Comparison of ENCODE assay signal across 21 cellular contexts in the genomic region with DNA sequence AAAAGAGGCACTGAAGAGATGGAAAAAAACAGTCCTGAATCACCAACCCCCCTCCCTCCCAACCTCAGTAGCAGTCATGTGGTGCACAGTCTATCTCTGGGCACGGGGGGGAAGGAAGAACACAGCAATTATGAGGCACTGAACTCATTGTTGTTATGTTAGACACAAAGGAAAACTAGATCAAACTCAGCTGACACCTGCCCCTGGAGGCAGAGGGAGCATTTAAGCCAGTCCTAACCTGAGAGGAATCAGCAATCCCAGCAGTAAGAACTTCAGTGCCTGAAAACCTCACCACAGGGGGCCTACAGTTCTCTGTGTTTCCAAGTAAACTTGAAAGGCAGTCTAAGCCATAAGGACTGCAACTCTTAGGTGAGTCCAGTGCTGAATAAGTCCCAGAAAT.
DNase-seq lines count a peak whose midpoint lies in the region; FAIRE-seq lines count a peak whose summit lies in the region.
"Had no signal": no experiment of that assay in that cellular context is flagged by ENCODE, and none has a peak within 500 bp of the region (broad histone marks: within the 10 kb centered on the region; RNA-seq: fewer than 3 reads in every experiment).

No MANE protein-coding gene starts in this region.

- no peak for FAIRE-seq in frontal cortex (lab: Jason Lieb, UNC)

- DNase-seq in H7, result peak; percentile 42
- peak; percentile 81 for DNase-seq in NT2/D1 (ENCODE audit: low read depth, low spot score)
- DNase-seq in iPS-NIHi11 (ENCODE audit: low spot score), result peak; percentile 50
- DNase-seq in NCI-H146 treated with DMSO at 0.1 percent for 48 hours (lab: John Stamatoyannopoulos, UW; ENCODE audit: unreplicated experiment), result no peak
- no peak for DNase-seq in frontal cortex (ENCODE audit: low spot score in 2 of 2)
- DNase-seq in activated CD4-positive, alpha-beta T cell treated with anti-CD3 and anti-CD28 coated beads, Interleukin-2, amount 50 U/mL, for 4 hours, result no peak
- no peak for DNase-seq in activated CD4-positive, alpha-beta T cell treated with anti-CD3 and anti-CD28 coated beads, Interleukin-2, amount 10 ng/mL, durations not matched to agents 24 days and 14 days
- DNase-seq: activated CD4-positive, alpha-beta T cell treated with anti-CD3 and anti-CD28 coated beads, Interleukin-2, amount 50 U/mL, for 48 hours; activated naive CD4-positive, alpha-beta T cell treated with anti-CD3 and anti-CD28 coated beads, Interleukin-2, amount 50 U/mL, for 16 hours; activated T-cell treated with anti-CD3 and anti-CD28 coated beads, Interleukin-2, amount 50 U/mL, for 1 hour; cortex of kidney; GF-D8; IMR-90; NCI-H1048; NCI-H2171; PC-3; thyroid gland had no signal

- no peaks in the 10 kb centered on the region for H3K9me3 Mint-ChIP-seq in activated CD4-positive, alpha-beta T cell treated with anti-CD3 and anti-CD28 coated beads, Interleukin-2, amount 10 ng/mL, durations not matched to agents 24 days and 14 days

- H3K27ac ChIP-seq in BLaER1, result no peak overlapping the region
- H3K27ac ChIP-seq: epithelial cell of prostate, gastroesophageal sphincter, thyroid gland had no signal

- H3K27me3 Mint-ChIP-seq in activated CD4-positive, alpha-beta T cell treated with anti-CD3 and anti-CD28 coated beads, Interleukin-2, amount 10 ng/mL, durations not matched to agents 24 days and 14 days, result peaks cover 11% of the 10 kb centered on the region

- no peaks in the 10 kb centered on the region for H3K27me3 ChIP-seq in BLaER1
- no peaks in the 10 kb centered on the region for H3K27me3 ChIP-seq in H7 (ENCODE audit: control insufficient read depth, insufficient read depth, low read length)
- no peaks in the 10 kb centered on the region for H3K27me3 ChIP-seq in NT2/D1 (ENCODE audit: insufficient read depth, insufficient read length)
- H3K27me3 ChIP-seq: gastroesophageal sphincter, spleen, thyroid gland had no signal

- H3K4me1 ChIP-seq in BLaER1 (peaks cover 34% of the 10 kb centered on the region), NT2/D1 (ENCODE audit: insufficient read depth, insufficient read length) (no peaks in the 10 kb centered on the region)
- H3K4me1 ChIP-seq: gastroesophageal sphincter, thyroid gland had no signal

- H3K4me3 Mint-ChIP-seq in activated CD4-positive, alpha-beta T cell treated with anti-CD3 and anti-CD28 coated beads, Interleukin-2, amount 10 ng/mL, durations not matched to agents 24 days and 14 days, result no peak overlapping the region

- H3K36me3 Mint-ChIP-seq in activated CD4-positive, alpha-beta T cell treated with anti-CD3 and anti-CD28 coated beads, Interleukin-2, amount 10 ng/mL, durations not matched to agents 24 days and 14 days (ENCODE audit: low read depth), result no peaks in the 10 kb centered on the region

- no peaks in the 10 kb centered on the region for H3K4me1 Mint-ChIP-seq in activated CD4-positive, alpha-beta T cell treated with anti-CD3 and anti-CD28 coated beads, Interleukin-2, amount 10 ng/mL, durations not matched to agents 24 days and 14 days

- peak overlapping the region; percentile 42 for H3K4me2 ChIP-seq in BLaER1

- H3K9ac ChIP-seq in BLaER1, result no peak overlapping the region
- H3K9ac ChIP-seq in NT2/D1 (ENCODE audit: insufficient read length, low read depth), result no peak overlapping the region

- no peaks in the 10 kb centered on the region for H3K36me3 ChIP-seq in BLaER1
- H3K36me3 ChIP-seq in H7 (replicated peaks; ENCODE audit: control insufficient read depth, insufficient read depth, low read length), result no peaks in the 10 kb centered on the region
- H3K36me3 ChIP-seq in NT2/D1 (ENCODE audit: insufficient read depth, insufficient read length, low read length), result no peaks in the 10 kb centered on the region
- H3K36me3 ChIP-seq: gastroesophageal sphincter, spleen, thyroid gland had no signal

- H3K27ac Mint-ChIP-seq in activated CD4-positive, alpha-beta T cell treated with anti-CD3 and anti-CD28 coated beads, Interleukin-2, amount 10 ng/mL, durations not matched to agents 24 days and 14 days, result no peak overlapping the region

- intact Hi-C loops in activated CD4-positive, alpha-beta T cell treated with anti-CD3 and anti-CD28 coated beads, Interleukin-2, amount 10 ng/mL, durations not matched to agents 24 days and 14 days (cut with micrococcal nuclease), result no loop called here

- H3K4me3 ChIP-seq in BLaER1, result no peak overlapping the region
- no peak overlapping the region for H3K4me3 ChIP-seq in H7 (ENCODE audit: insufficient read depth, low read depth, low read length)
- H3K4me3 ChIP-seq in NT2/D1 (ENCODE audit: insufficient read length, low read depth), result no peak overlapping the region
- H3K4me3 ChIP-seq: gastroesophageal sphincter, spleen, thyroid gland had no signal

- H3K9me3 ChIP-seq in BLaER1, result peaks cover 5% of the 10 kb centered on the region; the same call in 1 of the 2 replicates
- H3K9me3 ChIP-seq in NT2/D1 (ENCODE audit: insufficient read depth, low read length), result peaks cover 12% of the 10 kb centered on the region; the same call in 1 of the 2 replicates
- H3K9me3 ChIP-seq: gastroesophageal sphincter, thyroid gland had no signal

- no peaks in the 10 kb centered on the region for H4K20me1 ChIP-seq in BLaER1

Comparison
In these comparisons a context has a peak if more than half of its experiments do, and no peak if none do; other contexts are left out.
1. DNase-seq: peak in H7 (single experiment), NT2/D1 (single experiment) and iPS-NIHi11 (single experiment); none in NCI-H146 treated with DMSO at 0.1 percent for 48 hours (single experiment), frontal cortex (0 of 2), activated CD4-positive, alpha-beta T cell treated with anti-CD3 and anti-CD28 coated beads, Interleukin-2, amount 50 U/mL, for 4 hours (0 of 2) and activated CD4-positive, alpha-beta T cell treated with anti-CD3 and anti-CD28 coated beads, Interleukin-2, amount 10 ng/mL, durations not matched to agents 24 days and 14 days (single experiment).